ENCODE assay signal across 11 cellular contexts in genomic region chr5:93246093-93246855, GRCh38.
DNase-seq lines count a peak whose midpoint lies in the region; ATAC-seq, FAIRE-seq and TF ChIP-seq lines count a peak whose summit lies in the region.
"Had no signal": no experiment of that assay in that cellular context is flagged by ENCODE, and none has a peak within 500 bp of the region (broad histone marks: within the 10 kb centered on the region; RNA-seq: fewer than 3 reads in every experiment).

No MANE protein-coding gene starts in this region.

- CTCF ChIA-PET in HEK293T (lab: Yijun Ruan, JAX): no interaction called here

- peak; percentile 68 to 71 for ATAC-seq in left cardiac atrium
- ATAC-seq in GM21786 (IDR thresholded peaks at IDR 0.05; ENCODE audit: unreplicated experiment): no peak

- H3K4me3 ChIP-seq in SJSA1 (no peak overlapping the region), skeletal muscle cell (ENCODE audit: low read depth, low read length) (no peak overlapping the region)

- no peak for FAIRE-seq in D721Med (lab: Jason Lieb, UNC)
- FAIRE-seq: G401.6 had no signal

- H3K27me3 ChIP-seq in SJSA1 (replicated peaks): no peaks in the 10 kb centered on the region

- H3K27ac ChIP-seq in SJSA1: no peak overlapping the region

- intact Hi-C loops in left cardiac atrium (cut with DNase I): no loop called here

- DNase-seq in HEK293T (ENCODE audit: extremely low spot score) (peak; percentile 21), SJSA1 (ENCODE audit: low read depth in 1 of 2, low spot score in 2 of 2) (peak; percentile 51), left cardiac atrium (no peak), skeletal muscle cell (ENCODE audit: low read depth) (peak; percentile 19), D721Med (ENCODE audit: insufficient read length, low spot score) (no peak)
- no peak for DNase-seq in stimulated activated naive CD4-positive, alpha-beta T cell treated with Interleukin-2 at 50 U/mL for 16 hours (lab: John Stamatoyannopoulos, UW)
- no peak for DNase-seq in activated CD4-positive, alpha-beta T cell treated with anti-CD3 and anti-CD28 coated beads, Interleukin-2, amount 50 U/mL, for 48 hours
- DNase-seq: activated effector memory CD4-positive, alpha-beta T cell treated with anti-CD3 and anti-CD28 coated beads, Interleukin-2, amount 50 U/mL, for 16 hours; NCI-H1436 had no signal

- no peak for TF ChIP-seq CTCF in D721Med (IDR thresholded peaks at IDR 0.05; ENCODE audit: insufficient read depth, missing control alignments)

- H3K9me3 ChIP-seq in SJSA1 (replicated peaks): no peaks in the 10 kb centered on the region

- H3K36me3 ChIP-seq in SJSA1: no peaks in the 10 kb centered on the region

- H3K4me1 ChIP-seq in SJSA1 (replicated peaks): peaks cover 25% of the 10 kb centered on the region

- POLR2A ChIA-PET in HEK293T (lab: Yijun Ruan, JAX): no interaction called here

TF ChIP-seq in HEK293T, 16 proteins besides CTCF, POLR2A, EP300 and RAD21:
- TF ChIP-seq FOXK2 (IDR thresholded peaks at IDR 0.05) (peak; percentile 64; the same call in 1 of the 2 replicates), NFRKB (IDR thresholded peaks at IDR 0.05) (no peak)
TF ChIP-seq in HEK293T: peak in this region for 1.

Comparison
In these comparisons a context has a peak if more than half of its experiments do, and no peak if none do; other contexts are left out.
1. DNase-seq: peak in HEK293T (single experiment), SJSA1 (2 of 2) and skeletal muscle cell (single experiment); none in left cardiac atrium (single experiment), stimulated activated naive CD4-positive, alpha-beta T cell treated with Interleukin-2 at 50 U/mL for 16 hours (single experiment), activated CD4-positive, alpha-beta T cell treated with anti-CD3 and anti-CD28 coated beads, Interleukin-2, amount 50 U/mL, for 48 hours (0 of 2) and D721Med (single experiment).